In the genomic region with DNA sequence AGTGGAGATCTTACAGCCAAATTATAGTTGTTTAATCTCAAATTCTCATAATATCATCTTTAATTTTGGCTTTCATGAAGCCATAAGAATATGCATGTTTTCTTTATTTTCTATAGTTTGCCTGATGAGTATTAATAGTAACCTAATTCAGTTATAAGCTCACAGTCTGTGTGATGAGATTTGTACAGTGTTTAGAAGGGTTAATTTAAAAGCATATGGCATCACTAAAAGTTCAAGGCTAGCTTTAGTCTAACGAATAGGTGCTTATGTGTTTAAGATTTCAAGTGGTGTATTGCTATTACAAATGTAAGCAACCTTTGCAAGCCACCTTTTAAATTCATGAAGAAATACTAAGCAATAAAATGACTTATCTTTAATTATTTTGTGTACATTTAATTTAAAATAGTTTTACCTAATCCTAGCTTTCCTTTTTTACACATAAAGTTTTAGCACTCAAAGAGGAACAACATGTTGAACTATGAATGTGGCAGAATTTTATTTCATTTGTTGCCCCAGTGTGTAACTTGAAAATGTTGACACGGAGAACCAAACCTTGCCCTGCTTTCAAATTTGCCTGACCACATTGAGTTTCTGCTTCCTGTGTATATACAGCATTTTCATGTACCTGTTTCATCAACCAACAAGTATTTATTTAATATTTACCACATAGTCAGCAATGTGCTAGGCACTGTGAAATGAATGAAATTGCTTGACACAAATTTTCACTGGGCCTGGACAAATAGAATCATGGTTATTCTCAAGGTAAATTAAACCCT, we compare ENCODE assay signal across 10 cellular contexts. TPM values are rescaled to one million over a fixed set of nuclear protein-coding genes. Genes with fewer than 3 reads are reported as not detected.
DNase-seq lines count a peak whose midpoint lies in the region; ATAC-seq and TF ChIP-seq lines count a peak whose summit lies in the region.
"Had no signal": no experiment of that assay in that cellular context is flagged by ENCODE, and none has a peak within 500 bp of the region (broad histone marks: within the 10 kb centered on the region; RNA-seq: fewer than 3 reads in every experiment).

No MANE protein-coding gene starts in this region.

- peaks cover 41% of the 10 kb centered on the region for H3K4me1 Mint-ChIP-seq in CD8-positive, alpha-beta T cell (ENCODE audit: low read depth)
- peaks cover 33% of the 10 kb centered on the region for H3K4me1 Mint-ChIP-seq in activated naive CD8-positive, alpha-beta T cell treated with anti-CD3 and anti-CD28 coated beads for 36 hours
- peaks cover 26 to 32% of the 10 kb centered on the region in 2 donors for H3K4me1 Mint-ChIP-seq in natural killer cell treated with Interleukin-12 subunit alpha and Interleukin-12 subunit beta and Interleukin-15 and Interleukin-18, amount 100 ng/mL, for 72 hours (ENCODE audit: low read depth in 2 of 2)

- H3K27me3 Mint-ChIP-seq in CD8-positive, alpha-beta T cell (ENCODE audit: low read depth): no peaks in the 10 kb centered on the region
- H3K27me3 Mint-ChIP-seq in activated naive CD8-positive, alpha-beta T cell treated with anti-CD3 and anti-CD28 coated beads for 36 hours: no peaks in the 10 kb centered on the region
- no peaks in the 10 kb centered on the region for H3K27me3 Mint-ChIP-seq in natural killer cell treated with Interleukin-12 subunit alpha and Interleukin-12 subunit beta and Interleukin-15 and Interleukin-18, amount 100 ng/mL, for 72 hours

- H3K27ac ChIP-seq in CD8-positive, alpha-beta T cell (ENCODE audit: low read depth, low read length): no peak overlapping the region
- H3K27ac ChIP-seq in HUES48 (ENCODE audit: low read depth, low read length): peak overlapping the region; percentile 96

- ATAC-seq in CD8-positive, alpha-beta T cell: no peak
- ATAC-seq in natural killer cell treated with Interleukin-12 subunit alpha and Interleukin-12 subunit beta and Interleukin-15 and Interleukin-18, amount 100 ng/mL, for 72 hours: no peak
- no peak for ATAC-seq in GM19467 (IDR thresholded peaks at IDR 0.05; ENCODE audit: unreplicated experiment)
- ATAC-seq: left lung had no signal

- peak overlapping the region; percentile 72 for H3K4me3 ChIP-seq in CD8-positive, alpha-beta T cell (ENCODE audit: low read depth, low read length)
- H3K4me3 ChIP-seq in HUES48 (ENCODE audit: low read depth, low read length): 0 out of 2 replicates have a peak overlapping the region, but pooled peaks have one; percentile 58

- no peak for DNase-seq in CD8-positive, alpha-beta T cell
- DNase-seq in activated naive CD8-positive, alpha-beta T cell treated with anti-CD3 and anti-CD28 coated beads for 36 hours: no peak
- DNase-seq in natural killer cell treated with Interleukin-12 subunit alpha and Interleukin-12 subunit beta and Interleukin-15 and Interleukin-18, amount 100 ng/mL, for 72 hours (ENCODE audit: low spot score): no peak
- no peak for DNase-seq in UCSD-AML1 (lab: John Stamatoyannopoulos, UW; ENCODE audit: unreplicated experiment)
- no peak for DNase-seq in dedifferentiated amniotic fluid mesenchymal stem cell (ENCODE audit: extremely low spot score)
- DNase-seq: activated naive CD4-positive, alpha-beta T cell treated with anti-CD3 and anti-CD28 coated beads for 36 hours; left lung; NCI-H2029 had no signal

- no peaks in the 10 kb centered on the region for H3K36me3 ChIP-seq in CD8-positive, alpha-beta T cell (ENCODE audit: insufficient read depth, low read length)
- H3K36me3 ChIP-seq in HUES48 (ENCODE audit: control insufficient read depth, insufficient read depth, low read length): peaks cover 40% of the 10 kb centered on the region
- H3K36me3 ChIP-seq: left lung had no signal

- intact Hi-C loops in CD8-positive, alpha-beta T cell (cut with DNase I, micrococcal nuclease): loop anchor here in 1 of 2 experiments (5.0 kb wide), 1 partner anchor 39 kb away; a partner anchor contains a TSS

- no peaks in the 10 kb centered on the region for H3K9me3 Mint-ChIP-seq in CD8-positive, alpha-beta T cell
- H3K9me3 Mint-ChIP-seq in activated naive CD8-positive, alpha-beta T cell treated with anti-CD3 and anti-CD28 coated beads for 36 hours: no peaks in the 10 kb centered on the region
- H3K9me3 Mint-ChIP-seq in natural killer cell treated with Interleukin-12 subunit alpha and Interleukin-12 subunit beta and Interleukin-15 and Interleukin-18, amount 100 ng/mL, for 72 hours: no peaks in the 10 kb centered on the region
- H3K9me3 Mint-ChIP-seq: activated naive CD4-positive, alpha-beta T cell treated with anti-CD3 and anti-CD28 coated beads for 36 hours had no signal

- H3K9ac ChIP-seq in HUES48 (ENCODE audit: low read depth, low read length): no peak overlapping the region

- POLR2A ChIA-PET in CD8-positive, alpha-beta T cell (lab: Charles Lee): interaction anchor here (1.0 to 1.7 kb wide), 3 partner anchors 9 to 120 kb away, joined by 3 to 6 read pairs (median 6); a partner anchor contains a TSS

- TF ChIP-seq CTCF in CD8-positive, alpha-beta T cell (IDR thresholded peaks at IDR 0.05): no peak

- peaks cover 20% of the 10 kb centered on the region for H3K4me1 ChIP-seq in CD8-positive, alpha-beta T cell (ENCODE audit: insufficient read depth, low read length)
- peaks cover 42% of the 10 kb centered on the region for H3K4me1 ChIP-seq in HUES48 (ENCODE audit: control insufficient read depth, insufficient read depth, low read length)

- no peaks in the 10 kb centered on the region for H3K9me3 ChIP-seq in CD8-positive, alpha-beta T cell (ENCODE audit: low read length)
- H3K9me3 ChIP-seq in HUES48 (ENCODE audit: control insufficient read depth, insufficient read depth, low read length): no peaks in the 10 kb centered on the region
- H3K9me3 ChIP-seq: left lung had no signal

- no peaks in the 10 kb centered on the region for H3K27me3 ChIP-seq in CD8-positive, alpha-beta T cell (ENCODE audit: insufficient read depth, low read length)
- H3K27me3 ChIP-seq in HUES48 (ENCODE audit: control insufficient read depth, insufficient read depth, low read length): no peaks in the 10 kb centered on the region
- H3K27me3 ChIP-seq: left lung had no signal

- H3K36me3 Mint-ChIP-seq in CD8-positive, alpha-beta T cell: peaks cover 19% of the 10 kb centered on the region
- H3K36me3 Mint-ChIP-seq in activated naive CD8-positive, alpha-beta T cell treated with anti-CD3 and anti-CD28 coated beads for 36 hours: peaks cover 2% of the 10 kb centered on the region
- H3K36me3 Mint-ChIP-seq in natural killer cell treated with Interleukin-12 subunit alpha and Interleukin-12 subunit beta and Interleukin-15 and Interleukin-18, amount 100 ng/mL, for 72 hours: no peaks in the 10 kb centered on the region

- CTCF ChIA-PET in CD8-positive, alpha-beta T cell (lab: Charles Lee): interaction anchor here (0.6 to 1.0 kb wide), 2 partner anchors 51 to 743 kb away, joined by 3 to 4 read pairs; no protein-coding TSS in a partner anchor

- H3K27ac Mint-ChIP-seq in CD8-positive, alpha-beta T cell: peak overlapping the region; percentile 42
- H3K27ac Mint-ChIP-seq in activated naive CD8-positive, alpha-beta T cell treated with anti-CD3 and anti-CD28 coated beads for 36 hours: no peak overlapping the region
- H3K27ac Mint-ChIP-seq in natural killer cell treated with Interleukin-12 subunit alpha and Interleukin-12 subunit beta and Interleukin-15 and Interleukin-18, amount 100 ng/mL, for 72 hours: peak overlapping the region; percentile 65 to 86

- H3K4me3 Mint-ChIP-seq in CD8-positive, alpha-beta T cell: peak overlapping the region; percentile 94
- H3K4me3 Mint-ChIP-seq in activated naive CD8-positive, alpha-beta T cell treated with anti-CD3 and anti-CD28 coated beads for 36 hours: peak overlapping the region; percentile 85
- H3K4me3 Mint-ChIP-seq in natural killer cell treated with Interleukin-12 subunit alpha and Interleukin-12 subunit beta and Interleukin-15 and Interleukin-18, amount 100 ng/mL, for 72 hours: peak overlapping the region; percentile 96

RNA-seq across cellular contexts. Expression of a gene that starts 41.5 kb away (rescaled TPM):
- 1 to 10 TPM; 1.2 to 1.4 TPM for total RNA-seq in CD8-positive, alpha-beta T cell
- total RNA-seq in activated naive CD8-positive, alpha-beta T cell treated with anti-CD3 and anti-CD28 coated beads for 36 hours: under 1 TPM; 0.72 to 0.82 TPM
- total RNA-seq in natural killer cell treated with Interleukin-12 subunit alpha and Interleukin-12 subunit beta and Interleukin-15 and Interleukin-18, amount 100 ng/mL, for 72 hours: under 1 TPM; 0.31 to 0.45 TPM
